ENCODE assay signal across 20 cellular contexts in genomic region chr2:186687774-186688173, GRCh38. TPM values are rescaled to one million over a fixed set of nuclear protein-coding genes. Genes with fewer than 3 reads are reported as not detected.
DNase-seq lines count a peak whose midpoint lies in the region; ATAC-seq, FAIRE-seq and TF ChIP-seq lines count a peak whose summit lies in the region.
"Had no signal": no experiment of that assay in that cellular context is flagged by ENCODE, and none has a peak within 500 bp of the region (broad histone marks: within the 10 kb centered on the region; RNA-seq: fewer than 3 reads in every experiment).

No MANE protein-coding gene starts in this region.

- TF ChIP-seq CTCF in AG04450 (IDR thresholded peaks at IDR 0.05; ENCODE audit: low read depth, low read length), result no peak
- TF ChIP-seq CTCF in pancreas (IDR thresholded peaks at IDR 0.05), result no peak

- no peaks in the 10 kb centered on the region for H3K9me3 ChIP-seq in AG04450 (ENCODE audit: control insufficient read depth, insufficient read depth, low read length)
- no peaks in the 10 kb centered on the region for H3K9me3 ChIP-seq in pancreas
- H3K9me3 ChIP-seq: right lobe of liver had no signal

- intact Hi-C loops in pancreas (cut with DNase I), result no loop called here

- 65 to 85% methylated on average over 1 of the region's 1 CpG for WGBS in pancreas, 2 donors

- DNase-seq in AG04450 (ENCODE audit: low read depth, low spot score) (peak; percentile 82), GM12891 (ENCODE audit: insufficient read length, low spot score) (no peak), NCI-H1105 treated with DMSO at 0.1 percent for 48 hours (lab: John Stamatoyannopoulos, UW) (peak; percentile 85), amniotic epithelial cell (ENCODE audit: low read depth) (peak; percentile 19), pancreas (no peak), NCI-H774 (lab: John Stamatoyannopoulos, UW) (no peak)
- DNase-seq in activated T-cell treated with anti-CD3 and anti-CD28 coated beads, Interleukin-2, amount 50 U/mL, for 1 hour, result no peak
- DNase-seq in stimulated activated CD4-positive, alpha-beta T cell treated with anti-CD3 and anti-CD28 coated beads, Interleukin-2, amount 100 ng/mL, for 48 hours, result no peak
- DNase-seq: activated T-cell treated with anti-CD3 and anti-CD28 coated beads, Interleukin-2, amount 50 U/mL, for 24 hours; brain microvascular endothelial cell; cortex of kidney; GF-D8; KG1; naive B cell; NCI-H187 treated with DMSO at 0.1 percent for 48 hours; NCI-H524 treated with DMSO at 0.1 percent for 48 hours; right lobe of liver had no signal

- H3K4me3 ChIP-seq in AG04450 (ENCODE audit: low read depth, low read length), result no peak overlapping the region
- no peak overlapping the region for H3K4me3 ChIP-seq in pancreas
- H3K4me3 ChIP-seq: lung, right lobe of liver had no signal

- no peak for ATAC-seq in pancreas
- ATAC-seq: activated naive CD4-positive, alpha-beta T cell treated with anti-CD3 and anti-CD28 coated beads, Interleukin-2, amount 50 U/mL, for 72 hours; right lobe of liver had no signal

- CTCF ChIA-PET in AG04450 (lab: Charles Lee), result no interaction called here

- FAIRE-seq in GM12891 (lab: Jason Lieb, UNC) (no peak), pancreas (lab: Jason Lieb, UNC) (no peak)
- FAIRE-seq: islet of Langerhans had no signal

- no peaks in the 10 kb centered on the region for H3K36me3 ChIP-seq in pancreas
- H3K36me3 ChIP-seq: brain microvascular endothelial cell, right lobe of liver had no signal

- H3K4me1 ChIP-seq in pancreas, result no peaks in the 10 kb centered on the region
- H3K4me1 ChIP-seq: right lobe of liver had no signal

- POLR2A ChIA-PET in AG04450 (lab: Yijun Ruan, JAX), result no interaction called here

- TF ChIP-seq POLR2A in GM12891 (IDR thresholded peaks at IDR 0.05; ENCODE audit: low read depth, low read length), result no peak

- no peaks in the 10 kb centered on the region for H3K27me3 ChIP-seq in AG04450 (ENCODE audit: control insufficient read depth, insufficient read depth, low read length)
- no peaks in the 10 kb centered on the region for H3K27me3 ChIP-seq in pancreas
- H3K27me3 ChIP-seq: brain microvascular endothelial cell, right lobe of liver had no signal

- no peak overlapping the region for H3K27ac ChIP-seq in AG04450 (ENCODE audit: low read depth, low read length)
- H3K27ac ChIP-seq in pancreas, result no peak overlapping the region
- H3K27ac ChIP-seq: brain microvascular endothelial cell, right lobe of liver had no signal

TF ChIP-seq in GM12891, 5 proteins besides CTCF, POLR2A, EP300 and RAD21:
- TF ChIP-seq SPI1 (IDR thresholded peaks at IDR 0.05; ENCODE audit: low read depth, low read length), result peak; percentile 61
- no peak for TF ChIP-seq POLR2AphosphoS5 (IDR thresholded peaks at IDR 0.05; ENCODE audit: low read depth, low read length)
- TF ChIP-seq PAX5 (IDR thresholded peaks at IDR 0.05; ENCODE audit: insufficient read depth, low read length, severe bottlenecking), result no peak
- no peak for TF ChIP-seq POU2F2 (IDR thresholded peaks at IDR 0.05; ENCODE audit: low read depth, low read length)
- TF ChIP-seq TAF1 (IDR thresholded peaks at IDR 0.05; ENCODE audit: low read depth, low read length), result no peak
TF ChIP-seq in GM12891: peak in this region for 1.

RNA-seq across cellular contexts. Expression of gene FAM171B, which starts 6.1 kb away (rescaled TPM):
- polyA plus RNA-seq in AG04450 (2011; rRNA removed) (23.5 and 34.2 TPM in 2 replicates), pancreas (1 to 10 TPM in 1 of 2 donors, under 1 TPM in 1; 0.61 to 2.2 TPM)
- polyA minus RNA-seq in AG04450 (2011; rRNA and poly(A)+ RNA removed), result 39.4 and 65.9 TPM in 2 replicates
- 0.72 TPM for polyA plus RNA-seq in GM12891 (2012; ENCODE audit: low read depth, missing spikeins)
- 1 to 10 TPM; 1.1 to 4.4 (median 1.7) TPM for total RNA-seq in pancreas

Comparison
In these comparisons a context has a peak if more than half of its experiments do, and no peak if none do; other contexts are left out.
1. DNase-seq: peak in AG04450 (single experiment), NCI-H1105 treated with DMSO at 0.1 percent for 48 hours (single experiment) and amniotic epithelial cell (single experiment); none in GM12891 (single experiment), pancreas (0 of 6), activated T-cell treated with anti-CD3 and anti-CD28 coated beads, Interleukin-2, amount 50 U/mL, for 1 hour (single experiment), stimulated activated CD4-positive, alpha-beta T cell treated with anti-CD3 and anti-CD28 coated beads, Interleukin-2, amount 100 ng/mL, for 48 hours (0 of 2) and NCI-H774 (single experiment).